1 cellular context compared by ENCODE assay signal in genomic region chrX:136261316-136261715, GRCh38.
TF ChIP-seq lines count a peak whose summit lies in the region.

No MANE protein-coding gene starts in this region.

TF ChIP-seq in SK-N-SH, 30 proteins besides CTCF, POLR2A, EP300 and RAD21 (continued from another document):
- no peak for TF ChIP-seq ZBTB33 (IDR thresholded peaks at IDR 0.05; ENCODE audit: borderline replicate concordance, low read depth)
